Comparison of ENCODE assay signal across 10 cellular contexts in the genomic region with DNA sequence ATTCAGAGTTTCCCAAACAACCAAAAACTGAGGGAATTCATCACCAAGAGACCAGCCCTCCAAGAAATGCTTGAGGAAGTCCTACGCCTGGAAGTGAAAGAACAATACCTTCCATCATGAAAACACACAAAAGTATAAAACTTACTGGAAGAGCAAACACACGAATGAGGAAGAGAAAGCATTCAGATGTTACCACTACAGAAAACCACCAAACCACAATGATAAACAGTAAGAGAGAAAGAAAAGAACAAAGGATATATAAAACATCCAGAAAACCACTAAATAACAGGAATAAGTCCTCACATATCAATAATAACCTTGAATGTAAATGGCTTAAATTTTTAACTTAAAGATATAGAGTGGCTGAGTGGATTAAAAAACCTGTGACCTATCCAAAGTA. TPM values are rescaled to one million over a fixed set of nuclear protein-coding genes. Genes with fewer than 3 reads are reported as not detected.
DNase-seq lines count a peak whose midpoint lies in the region; ATAC-seq and TF ChIP-seq lines count a peak whose summit lies in the region.
"Had no signal": no experiment of that assay in that cellular context is flagged by ENCODE, and none has a peak within 500 bp of the region (broad histone marks: within the 10 kb centered on the region; RNA-seq: fewer than 3 reads in every experiment).

No MANE protein-coding gene starts in this region.

- H3K36me3 Mint-ChIP-seq in stimulated activated memory B cell treated with anti-CD40 and anti-IgM and Interleukin-4, amounts not matched to agents 10 μg/mL and 1 μg/mL and 100 μg/mL, for 72 hours = peaks cover 20% of the 10 kb centered on the region
- H3K36me3 Mint-ChIP-seq in type B pancreatic cell = peaks cover 3% of the 10 kb centered on the region

- peak; percentile 3 for DNase-seq in SKM-1 (lab: John Stamatoyannopoulos, UW; ENCODE audit: unreplicated experiment)
- DNase-seq in NCI-H187 treated with DMSO at 0.1 percent for 48 hours (lab: John Stamatoyannopoulos, UW) = no peak
- no peak for DNase-seq in activated naive CD4-positive, alpha-beta T cell treated with anti-CD3 and anti-CD28 coated beads, Interleukin-2, amount 50 U/mL, for 16 hours
- DNase-seq in type B pancreatic cell (ENCODE audit: extremely low spot score, unreplicated experiment) = no peak
- DNase-seq: gastrocnemius medialis, GDM1, Karpas-422 had no signal

- no peak for TF ChIP-seq CTCF in type B pancreatic cell (conservative IDR thresholded peaks at IDR 0.05)

- H3K4me1 Mint-ChIP-seq in stimulated activated memory B cell treated with anti-CD40 and anti-IgM and Interleukin-4, amounts not matched to agents 10 μg/mL and 1 μg/mL and 100 μg/mL, for 72 hours = peaks cover 37% of the 10 kb centered on the region
- peaks cover 5% of the 10 kb centered on the region for H3K4me1 Mint-ChIP-seq in type B pancreatic cell (ENCODE audit: unreplicated experiment)

- no peaks in the 10 kb centered on the region for H3K27me3 Mint-ChIP-seq in stimulated activated memory B cell treated with anti-CD40 and anti-IgM and Interleukin-4, amounts not matched to agents 10 μg/mL and 1 μg/mL and 100 μg/mL, for 72 hours
- no peaks in the 10 kb centered on the region for H3K27me3 Mint-ChIP-seq in type B pancreatic cell

- H3K9me3 Mint-ChIP-seq in stimulated activated memory B cell treated with anti-CD40 and anti-IgM and Interleukin-4, amounts not matched to agents 10 μg/mL and 1 μg/mL and 100 μg/mL, for 72 hours = peaks cover 10% of the 10 kb centered on the region
- H3K9me3 Mint-ChIP-seq in type B pancreatic cell = peaks cover 18% of the 10 kb centered on the region

- H3K27ac Mint-ChIP-seq in stimulated activated memory B cell treated with anti-CD40 and anti-IgM and Interleukin-4, amounts not matched to agents 10 μg/mL and 1 μg/mL and 100 μg/mL, for 72 hours = peak overlapping the region; percentile 9
- H3K27ac Mint-ChIP-seq in type B pancreatic cell = no peak overlapping the region

- peak overlapping the region; percentile 3 for H3K4me3 Mint-ChIP-seq in stimulated activated memory B cell treated with anti-CD40 and anti-IgM and Interleukin-4, amounts not matched to agents 10 μg/mL and 1 μg/mL and 100 μg/mL, for 72 hours
- no peak overlapping the region for H3K4me3 Mint-ChIP-seq in type B pancreatic cell

- peak; percentile 79 for ATAC-seq in GM19351 (IDR thresholded peaks at IDR 0.05; ENCODE audit: unreplicated experiment)
- peak; percentile 54 for ATAC-seq in HG03159 (IDR thresholded peaks at IDR 0.05; ENCODE audit: unreplicated experiment)
- peak; percentile 54 for ATAC-seq in stimulated activated memory B cell treated with anti-CD40 and anti-IgM and Interleukin-4, amounts not matched to agents 10 μg/mL and 1 μg/mL and 100 μg/mL, for 72 hours
- ATAC-seq: gastrocnemius medialis had no signal

RNA-seq across cellular contexts. Expression of a gene that starts 58.5 kb away (rescaled TPM):
- total RNA-seq in type B pancreatic cell (ENCODE audit: low replicate concordance) = 25.0 and 34.7 TPM in 2 replicates
